ENCODE assay signal across 9 cellular contexts in the genomic region with DNA sequence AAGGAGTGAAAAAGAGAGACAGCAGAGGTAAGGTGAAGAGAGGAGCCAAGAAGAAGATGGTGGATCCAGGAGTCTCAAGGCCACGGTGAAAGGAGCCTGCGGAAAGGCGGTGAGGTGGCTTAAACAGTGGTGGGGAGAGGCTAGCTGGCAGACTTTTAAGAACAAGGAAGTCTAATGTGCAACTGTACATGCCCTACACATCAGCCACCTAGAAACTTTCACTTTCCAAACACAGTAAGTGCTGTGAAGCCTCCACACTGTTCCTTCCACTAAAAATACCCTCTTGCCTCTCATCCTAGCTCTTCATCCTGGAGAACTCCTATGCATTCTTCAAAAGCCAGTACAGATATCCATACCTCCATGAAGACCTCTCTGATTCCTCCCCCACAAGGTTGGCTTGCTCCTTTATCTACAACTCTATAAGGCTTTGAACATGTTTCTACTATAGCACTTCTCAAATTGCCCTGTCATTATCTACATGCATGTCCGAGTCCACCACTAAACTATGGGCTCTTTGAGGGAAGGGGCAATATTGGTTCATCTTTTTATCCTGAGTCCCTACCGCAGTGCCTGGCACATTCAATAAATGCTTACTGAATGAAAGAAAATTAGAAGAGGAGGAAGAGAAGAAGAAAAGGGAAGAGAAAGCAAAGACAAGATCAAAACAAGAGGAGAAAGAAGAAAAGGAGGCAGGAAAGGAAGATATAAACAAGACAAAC. TPM values are rescaled to one million over a fixed set of nuclear protein-coding genes. Genes with fewer than 3 reads are reported as not detected.
A peak's percentile ranks its signal among the peaks of the same experiment; 100 is the strongest.
DNase-seq lines count a peak whose midpoint lies in the region; ATAC-seq and TF ChIP-seq lines count a peak whose summit lies in the region.
"Had no signal": no experiment of that assay in that cellular context is flagged by ENCODE, and none has a peak within 500 bp of the region (broad histone marks: within the 10 kb centered on the region; RNA-seq: fewer than 3 reads in every experiment).

No MANE protein-coding gene starts in this region.

- H3K36me3 ChIP-seq in heart right ventricle: no peaks in the 10 kb centered on the region
- no peaks in the 10 kb centered on the region for H3K36me3 ChIP-seq in SU-DHL-6 (ENCODE audit: low read length)

- no peaks in the 10 kb centered on the region for H3K9me3 ChIP-seq in heart right ventricle
- no peaks in the 10 kb centered on the region for H3K9me3 ChIP-seq in SU-DHL-6 (ENCODE audit: insufficient read depth, low read length)

- H3K27me3 ChIP-seq in heart right ventricle: no peaks in the 10 kb centered on the region
- no peaks in the 10 kb centered on the region for H3K27me3 ChIP-seq in SU-DHL-6 (ENCODE audit: low read length)

- H3K9me2 ChIP-seq in SU-DHL-6 (replicated peaks; ENCODE audit: insufficient read depth, low read length): no peaks in the 10 kb centered on the region

- intact Hi-C loops in Right ventricle myocardium superior (cut with DNase I) (no loop called here), heart right ventricle (cut with DNase I) (loop anchor here in 3 of 10 donors (5.0 kb wide), 1 partner anchor 86 kb away; a partner anchor contains a TSS)

- H3K4me2 ChIP-seq in SU-DHL-6 (ENCODE audit: low read depth, low read length, poor library complexity, severe bottlenecking): peak overlapping the region; percentile 29
- H3K4me2 ChIP-seq: KMS-11 had no signal

- in situ Hi-C loops in GM13976 (cut with MboI; ENCODE audit: low sequenced_read_pairs, unreplicated experiment): no loop called here

- H3K9ac ChIP-seq in SU-DHL-6 (ENCODE audit: low read length): peak overlapping the region; percentile 20; the same call in 1 of the 2 replicates
- H3K9ac ChIP-seq: KMS-11 had no signal

- H3K27ac ChIP-seq in heart right ventricle (no peak overlapping the region), SU-DHL-6 (ENCODE audit: low read depth, low read length) (no peak overlapping the region)
- H3K27ac ChIP-seq: KMS-11 had no signal

- no peaks in the 10 kb centered on the region for H3K79me2 ChIP-seq in SU-DHL-6 (ENCODE audit: insufficient read depth, low read length)

- ATAC-seq in Right ventricle myocardium superior (ENCODE audit: poor library complexity) (peak; percentile 16), heart right ventricle (no peak), HG02885 (IDR thresholded peaks at IDR 0.05; ENCODE audit: poor library complexity, unreplicated experiment) (peak; percentile 43)

- no peak for TF ChIP-seq CTCF in heart right ventricle (IDR thresholded peaks at IDR 0.05)
- no peak for TF ChIP-seq CTCF in SU-DHL-6 (IDR thresholded peaks at IDR 0.05; ENCODE audit: insufficient read depth, low read length, poor library complexity, severe bottlenecking)
- no peak for TF ChIP-seq CTCF in GM13976 (IDR thresholded peaks at IDR 0.05; ENCODE audit: borderline replicate concordance, control extremely low read depth, extremely low read depth, insufficient read depth, missing control alignments)

- no peaks in the 10 kb centered on the region for H4K20me1 ChIP-seq in SU-DHL-6 (ENCODE audit: low read depth, low read length)

- peak overlapping the region; percentile 32 for H2AFZ ChIP-seq in SU-DHL-6 (ENCODE audit: low read depth, low read length, severe bottlenecking)

- peaks cover 0 to 22% (median 2%) of the 10 kb centered on the region in 9 donors for H3K4me1 ChIP-seq in heart right ventricle

- DNase-seq in Right ventricle myocardium superior (no peak), heart right ventricle (no peak), GM13976 (ENCODE audit: low spot score) (no peak), UCSD-AML1 (lab: John Stamatoyannopoulos, UW; ENCODE audit: unreplicated experiment) (no peak), NCI-H1092 treated with DMSO at 0.1 percent for 48 hours (lab: John Stamatoyannopoulos, UW) (no peak)
- DNase-seq in activated CD4-positive, alpha-beta T cell treated with anti-CD3 and anti-CD28 coated beads, Interleukin-2, amount 50 U/mL, for 4 hours: no peak

- WGBS in heart right ventricle, 2 donors: 89 to 90% methylated on average over 5 of the region's 5 CpGs

- H3F3A ChIP-seq in SU-DHL-6 (ENCODE audit: insufficient read depth): peaks cover 16% of the 10 kb centered on the region

- H3K4me3 ChIP-seq in heart right ventricle (no peak overlapping the region), SU-DHL-6 (ENCODE audit: insufficient read depth, low read length, poor library complexity, severe bottlenecking) (no peak overlapping the region)

RNA-seq across cellular contexts. Expression of a gene that starts 54.3 kb away (rescaled TPM):
- total RNA-seq in Right ventricle myocardium superior (5.4 TPM), heart right ventricle (10 to 100 TPM in 1 of 10 donors, 1 to 10 TPM in 9; 3.5 to 12.2 (median 5.1) TPM)
- 1 to 10 TPM; 1.4 to 4.5 TPM for polyA plus RNA-seq in heart right ventricle

Comparison
In these comparisons a context has a peak if more than half of its experiments do, and no peak if none do; other contexts are left out.
1. ATAC-seq: peak in Right ventricle myocardium superior (single experiment) and HG02885 (single experiment); none in heart right ventricle (0 of 8).